Comparison of ENCODE assay signal across 2 cellular contexts in genomic region chr6:127147576-127147975, GRCh38.
TF ChIP-seq lines count a peak whose summit lies in the region.

No MANE protein-coding gene starts in this region.

TF ChIP-seq in HEK293, 187 proteins besides CTCF, POLR2A, EP300 and RAD21 (continued from another document):
- TF ChIP-seq ZNF658 (tag by site-specific recombination; IDR thresholded peaks at IDR 0.05) = no peak

TF ChIP-seq in endothelial cell of umbilical vein, 7 proteins besides CTCF, POLR2A, EP300 and RAD21 (continued from another document):
- TF ChIP-seq GATA2 (IDR thresholded peaks at IDR 0.05; ENCODE audit: insufficient read depth, insufficient read length, low read depth, low read length) = no peak
- TF ChIP-seq FOS (IDR thresholded peaks at IDR 0.05; ENCODE audit: borderline replicate concordance, insufficient read depth, low read length) = no peak
- no peak for TF ChIP-seq JUN (IDR thresholded peaks at IDR 0.05; ENCODE audit: borderline replicate concordance, insufficient read depth, insufficient read length, low read depth)
- no peak for TF ChIP-seq MYC (IDR thresholded peaks at IDR 0.05; ENCODE audit: low read depth, low read length)
- no peak for TF ChIP-seq EZH2 (IDR thresholded peaks at IDR 0.05; ENCODE audit: borderline replicate concordance, low read depth, low read length, severe bottlenecking)
